ENCODE assay signal across 1 cellular context in genomic region chr1:53410691-53411090, GRCh38.
TF ChIP-seq lines count a peak whose summit lies in the region.

No MANE protein-coding gene starts in this region.

TF ChIP-seq in GM12878, 131 proteins besides CTCF, POLR2A, EP300 and RAD21:
- TF ChIP-seq SPI1 (IDR thresholded peaks at IDR 0.05; ENCODE audit: borderline replicate concordance, insufficient read depth, low read depth, low read length) (no peak), SUPT20H (IDR thresholded peaks at IDR 0.05; ENCODE audit: borderline replicate concordance, control insufficient read depth, low read depth, low read length) (no peak), SP1 (IDR thresholded peaks at IDR 0.05; ENCODE audit: low read depth, low read length) (no peak), CREM (IDR thresholded peaks at IDR 0.05; ENCODE audit: low read depth) (no peak), SIN3A (IDR thresholded peaks at IDR 0.05; ENCODE audit: low read depth, low read length) (no peak)
